In genomic region chr1:36087233-36088123, GRCh38 we compare ENCODE assay signal across 11 cellular contexts. TPM values are rescaled to one million over a fixed set of nuclear protein-coding genes. Genes with fewer than 3 reads are reported as not detected.
DNase-seq lines count a peak whose midpoint lies in the region; ATAC-seq lines count a peak whose summit lies in the region.
"Had no signal": no experiment of that assay in that cellular context is flagged by ENCODE, and none has a peak within 500 bp of the region (broad histone marks: within the 10 kb centered on the region; RNA-seq: fewer than 3 reads in every experiment).

No MANE protein-coding gene starts in this region.

- no peak for DNase-seq in activated naive CD4-positive, alpha-beta T cell treated with anti-CD3 and anti-CD28 coated beads for 36 hours
- no peak for DNase-seq in activated naive CD4-positive, alpha-beta T cell (lab: John Stamatoyannopoulos, UW)
- DNase-seq in T-helper 17 cell = no peak
- DNase-seq in immature natural killer cell = no peak
- DNase-seq in stimulated activated naive B cell treated with anti-CD40 and anti-IgM and Interleukin-4, amounts not matched to agents 10 μg/mL and 1 μg/mL and 100 μg/mL, for 72 hours = no peak
- no peak for DNase-seq in NCI-H1417 treated with DMSO at 0.1 percent for 48 hours (lab: John Stamatoyannopoulos, UW)
- DNase-seq: NCI-H526 treated with DMSO at 0.1 percent for 48 hours, T-helper 9 cell had no signal

- intact Hi-C loops in activated naive CD4-positive, alpha-beta T cell treated with anti-CD3 and anti-CD28 coated beads for 36 hours (cut with micrococcal nuclease) = loop anchor here (1.0 to 5.0 kb wide), 3 partner anchors 156 to 220 kb away; partner anchors contain the start of genes AGO1, AGO3 and SH3D21

- H3K4me3 Mint-ChIP-seq in activated naive CD4-positive, alpha-beta T cell treated with anti-CD3 and anti-CD28 coated beads for 36 hours = peak overlapping the region; percentile 87
- H3K4me3 Mint-ChIP-seq in T-helper 17 cell (no peak overlapping the region), immature natural killer cell (peak overlapping the region; percentile 29 to 95 (median 90))
- peak overlapping the region in 1 of 2 donors; percentile 30 for H3K4me3 Mint-ChIP-seq in stimulated activated naive B cell treated with anti-CD40 and anti-IgM and Interleukin-4, amounts not matched to agents 10 μg/mL and 1 μg/mL and 100 μg/mL, for 72 hours

- no peak overlapping the region for H3K27ac Mint-ChIP-seq in activated naive CD4-positive, alpha-beta T cell treated with anti-CD3 and anti-CD28 coated beads for 36 hours
- H3K27ac Mint-ChIP-seq in T-helper 17 cell (peak overlapping the region; percentile 16), immature natural killer cell (no peak overlapping the region)
- peak overlapping the region; percentile 77 for H3K27ac Mint-ChIP-seq in stimulated activated naive B cell treated with anti-CD40 and anti-IgM and Interleukin-4, amounts not matched to agents 10 μg/mL and 1 μg/mL and 100 μg/mL, for 72 hours

- peaks cover 29% of the 10 kb centered on the region for H3K27me3 Mint-ChIP-seq in activated naive CD4-positive, alpha-beta T cell treated with anti-CD3 and anti-CD28 coated beads for 36 hours (ENCODE audit: low read depth)
- H3K27me3 Mint-ChIP-seq in T-helper 17 cell (peaks cover 21% of the 10 kb centered on the region), immature natural killer cell (ENCODE audit: low read depth in 3 of 3) (peaks cover 12 to 18% (median 14%) of the 10 kb centered on the region in 3 donors)
- peaks cover 0 to 15% of the 10 kb centered on the region in 2 donors for H3K27me3 Mint-ChIP-seq in stimulated activated naive B cell treated with anti-CD40 and anti-IgM and Interleukin-4, amounts not matched to agents 10 μg/mL and 1 μg/mL and 100 μg/mL, for 72 hours

- H3K4me1 Mint-ChIP-seq in activated naive CD4-positive, alpha-beta T cell treated with anti-CD3 and anti-CD28 coated beads for 36 hours (ENCODE audit: low read depth) = peaks cover 20% of the 10 kb centered on the region
- H3K4me1 Mint-ChIP-seq in T-helper 17 cell (peaks cover 11% of the 10 kb centered on the region), immature natural killer cell (peaks cover 12 to 18% of the 10 kb centered on the region in 2 donors)
- H3K4me1 Mint-ChIP-seq in stimulated activated naive B cell treated with anti-CD40 and anti-IgM and Interleukin-4, amounts not matched to agents 10 μg/mL and 1 μg/mL and 100 μg/mL, for 72 hours = peaks cover 14 to 21% of the 10 kb centered on the region in 2 donors

- CTCF ChIA-PET in activated naive CD4-positive, alpha-beta T cell treated with anti-CD3 and anti-CD28 coated beads for 36 hours (lab: Charles Lee) = interaction anchor here (0.9 to 1.1 kb wide), 2 partner anchors 8 to 58 kb away, joined by 4 to 5 read pairs; no protein-coding TSS in a partner anchor

- peaks cover 7% of the 10 kb centered on the region for H3K36me3 Mint-ChIP-seq in activated naive CD4-positive, alpha-beta T cell treated with anti-CD3 and anti-CD28 coated beads for 36 hours (ENCODE audit: low read depth)
- H3K36me3 Mint-ChIP-seq in T-helper 17 cell (ENCODE audit: low read depth) (peaks cover 2% of the 10 kb centered on the region), immature natural killer cell (no peaks in the 10 kb centered on the region)
- peaks cover 11 to 26% of the 10 kb centered on the region in 2 donors for H3K36me3 Mint-ChIP-seq in stimulated activated naive B cell treated with anti-CD40 and anti-IgM and Interleukin-4, amounts not matched to agents 10 μg/mL and 1 μg/mL and 100 μg/mL, for 72 hours

- ATAC-seq in T-helper 17 cell = no peak
- ATAC-seq in stimulated activated naive B cell treated with anti-CD40 and anti-IgM and Interleukin-4, amounts not matched to agents 10 μg/mL and 1 μg/mL and 100 μg/mL, for 72 hours (replicated peaks) = no peak
- no peak for ATAC-seq in HG03378 (IDR thresholded peaks at IDR 0.05; ENCODE audit: unreplicated experiment)
- ATAC-seq in HG03196 (IDR thresholded peaks at IDR 0.05; ENCODE audit: unreplicated experiment) = no peak

- no peaks in the 10 kb centered on the region for H3K9me3 ChIP-seq in T-helper 17 cell (ENCODE audit: control insufficient read depth, low read length, poor library complexity, severe bottlenecking)
- H3K9me3 ChIP-seq: ovary had no signal

- no peaks in the 10 kb centered on the region for H3K9me3 Mint-ChIP-seq in activated naive CD4-positive, alpha-beta T cell treated with anti-CD3 and anti-CD28 coated beads for 36 hours
- no peaks in the 10 kb centered on the region for H3K9me3 Mint-ChIP-seq in immature natural killer cell
- no peaks in the 10 kb centered on the region for H3K9me3 Mint-ChIP-seq in stimulated activated naive B cell treated with anti-CD40 and anti-IgM and Interleukin-4, amounts not matched to agents 10 μg/mL and 1 μg/mL and 100 μg/mL, for 72 hours

RNA-seq across cellular contexts. Expression of gene ADPRS, which starts 1.2 kb away (rescaled TPM):
- total RNA-seq in activated naive CD4-positive, alpha-beta T cell treated with anti-CD3 and anti-CD28 coated beads for 36 hours = 10 to 100 TPM; 23.2 to 24.6 TPM
- 10 to 100 TPM; 17.0 to 21.2 TPM for total RNA-seq in T-helper 17 cell
- polyA plus RNA-seq in immature natural killer cell = 10 to 100 TPM; 15.7 to 28.4 (median 26.5) TPM

RNA-seq across cellular contexts. Expression of gene TEKT2, which starts 3.6 kb away (rescaled TPM):
- total RNA-seq in activated naive CD4-positive, alpha-beta T cell treated with anti-CD3 and anti-CD28 coated beads for 36 hours = not detected
- total RNA-seq in T-helper 17 cell = under 1 TPM; 0.29 to 0.30 TPM
- polyA plus RNA-seq in immature natural killer cell = not detected

RNA-seq across cellular contexts. Expression of gene COL8A2, which starts 37.5 kb away (rescaled TPM):
- under 1 TPM in 1 of 2 experiments, not detected in 1; 0.07 TPM for total RNA-seq in activated naive CD4-positive, alpha-beta T cell treated with anti-CD3 and anti-CD28 coated beads for 36 hours
- under 1 TPM in 1 of 2 donors, not detected in 1; 0.25 TPM for total RNA-seq in T-helper 17 cell
- polyA plus RNA-seq in immature natural killer cell = under 1 TPM in 1 of 3 donors, not detected in 2; 0.12 TPM

Comparison
In these comparisons a context has a peak if more than half of its experiments do, and no peak if none do; other contexts are left out.
1. H3K27ac Mint-ChIP-seq: peak in T-helper 17 cell (single experiment) and stimulated activated naive B cell treated with anti-CD40 and anti-IgM and Interleukin-4, amounts not matched to agents 10 μg/mL and 1 μg/mL and 100 μg/mL, for 72 hours (single experiment); none in activated naive CD4-positive, alpha-beta T cell treated with anti-CD3 and anti-CD28 coated beads for 36 hours (single experiment) and immature natural killer cell (0 of 6).